Comparison of ENCODE assay signal across 8 cellular contexts in the genomic region with DNA sequence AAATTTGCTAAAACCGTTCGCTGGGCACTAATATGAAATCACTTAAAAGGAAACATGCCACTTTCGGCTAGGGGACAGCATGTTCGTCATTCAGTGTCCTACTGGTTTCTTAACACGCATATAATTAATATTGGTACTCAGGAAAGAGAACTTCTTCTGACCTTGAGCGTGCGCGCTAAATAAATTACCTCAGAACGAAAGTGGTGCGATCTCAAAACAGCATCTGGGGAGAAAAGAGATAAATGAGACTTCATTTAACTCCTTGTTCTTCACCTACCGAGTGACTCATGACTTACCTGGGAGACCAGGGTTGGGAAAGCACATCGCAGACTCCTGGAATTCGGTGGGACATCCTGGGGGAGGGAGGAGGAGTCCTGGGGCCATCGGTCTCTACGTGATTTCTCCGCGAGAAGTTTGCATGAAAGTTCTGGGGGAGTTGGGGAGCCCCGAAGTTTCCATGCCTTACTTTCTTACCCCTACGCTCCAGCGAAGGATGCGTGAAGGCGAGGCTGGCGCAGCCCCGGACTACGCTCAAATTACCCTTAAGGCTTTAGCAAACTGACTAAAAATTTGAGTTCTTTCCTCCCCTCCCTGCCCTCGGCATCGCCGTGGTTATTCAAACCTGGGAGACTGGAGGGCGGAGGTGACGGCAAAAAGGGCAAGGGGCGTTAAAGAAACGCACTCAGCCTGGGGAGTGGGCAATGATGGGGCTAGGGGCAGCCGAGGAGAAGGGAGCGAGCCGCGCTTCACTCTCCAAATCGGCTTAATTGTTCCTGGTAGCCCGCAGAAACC. TPM values are rescaled to one million over a fixed set of nuclear protein-coding genes. Genes with fewer than 3 reads are reported as not detected.
DNase-seq lines count a peak whose midpoint lies in the region; ATAC-seq and TF ChIP-seq lines count a peak whose summit lies in the region.

No MANE protein-coding gene starts in this region.

- ATAC-seq in HG02610 (IDR thresholded peaks at IDR 0.05; ENCODE audit: unreplicated experiment) (peak; percentile 25), GM19467 (IDR thresholded peaks at IDR 0.05; ENCODE audit: unreplicated experiment) (no peak), GM18873 (IDR thresholded peaks at IDR 0.05; ENCODE audit: low FRiP score, unreplicated experiment) (no peak)
- ATAC-seq in activated CD8-positive, alpha-beta T cell treated with anti-CD3 and anti-CD28 coated beads, Interleukin-2, amount 10 ng/mL, durations not matched to agents 7 days and 5 days, result no peak

- H3K27me3 ChIP-seq in right atrium auricular region, result no peaks in the 10 kb centered on the region
- H3K27me3 ChIP-seq in sigmoid colon, result no peaks in the 10 kb centered on the region

- no peak for TF ChIP-seq POLR2A in sigmoid colon (IDR thresholded peaks at IDR 0.05)

- no peaks in the 10 kb centered on the region for H3K9me3 Mint-ChIP-seq in activated CD8-positive, alpha-beta T cell treated with anti-CD3 and anti-CD28 coated beads, Interleukin-2, amount 10 ng/mL, durations not matched to agents 7 days and 5 days (ENCODE audit: insufficient read depth)

- TF ChIP-seq CTCF in right atrium auricular region (IDR thresholded peaks at IDR 0.05) (no peak), sigmoid colon (IDR thresholded peaks at IDR 0.05) (no peak)

- H3K4me1 Mint-ChIP-seq in activated CD8-positive, alpha-beta T cell treated with anti-CD3 and anti-CD28 coated beads, Interleukin-2, amount 10 ng/mL, durations not matched to agents 7 days and 5 days (ENCODE audit: low read depth), result peaks cover 21% of the 10 kb centered on the region

- POLR2A ChIA-PET in activated CD8-positive, alpha-beta T cell treated with anti-CD3 and anti-CD28 coated beads, Interleukin-2, amount 10 ng/mL, durations not matched to agents 7 days and 5 days (lab: Charles Lee), result no interaction called here

- H3K4me1 ChIP-seq in right atrium auricular region, result peaks cover 0 to 20% of the 10 kb centered on the region in 2 donors
- peaks cover 0 to 21% (median 10%) of the 10 kb centered on the region in 4 donors for H3K4me1 ChIP-seq in sigmoid colon

- peaks cover 60% of the 10 kb centered on the region for H3K27me3 Mint-ChIP-seq in activated CD8-positive, alpha-beta T cell treated with anti-CD3 and anti-CD28 coated beads, Interleukin-2, amount 10 ng/mL, durations not matched to agents 7 days and 5 days (ENCODE audit: low read depth)

- H3K27ac Mint-ChIP-seq in activated CD8-positive, alpha-beta T cell treated with anti-CD3 and anti-CD28 coated beads, Interleukin-2, amount 10 ng/mL, durations not matched to agents 7 days and 5 days, result no peak overlapping the region

- DNase-seq in DMS53 treated with DMSO at 0.1 percent for 48 hours (lab: John Stamatoyannopoulos, UW; ENCODE audit: unreplicated experiment) (peak; percentile 20), right atrium auricular region (ENCODE audit: low spot score) (no peak), sigmoid colon (no peak), NCI-H187 (lab: John Stamatoyannopoulos, UW) (no peak)
- DNase-seq in activated CD8-positive, alpha-beta T cell treated with anti-CD3 and anti-CD28 coated beads, Interleukin-2, amount 10 ng/mL, durations not matched to agents 7 days and 5 days, result no peak

- TF ChIP-seq EP300 in sigmoid colon (IDR thresholded peaks at IDR 0.05), result no peak

- H3K4me3 ChIP-seq in right atrium auricular region, result peak overlapping the region; percentile 52 to 60
- peak overlapping the region; percentile 46 to 71 (median 68) for H3K4me3 ChIP-seq in sigmoid colon

- H3K36me3 Mint-ChIP-seq in activated CD8-positive, alpha-beta T cell treated with anti-CD3 and anti-CD28 coated beads, Interleukin-2, amount 10 ng/mL, durations not matched to agents 7 days and 5 days (ENCODE audit: low read depth), result no peaks in the 10 kb centered on the region

- intact Hi-C loops in sigmoid colon (cut with DNase I), result loop anchor here (2.0 kb wide), 2 partner anchors 51 to 363 kb away; partner anchors contain the start of gene PRIM2

- H3K27ac ChIP-seq in right atrium auricular region (peak overlapping the region; percentile 20 to 28), sigmoid colon (peak overlapping the region; percentile 59 to 81 (median 78))

- CTCF ChIA-PET in activated CD8-positive, alpha-beta T cell treated with anti-CD3 and anti-CD28 coated beads, Interleukin-2, amount 10 ng/mL, durations not matched to agents 7 days and 5 days (lab: Charles Lee), result interaction anchor here (0.6 kb wide), 1 partner anchor 772 kb away, joined by 4 read pairs; no protein-coding TSS in a partner anchor

- no peaks in the 10 kb centered on the region for H3K9me3 ChIP-seq in right atrium auricular region
- H3K9me3 ChIP-seq in sigmoid colon, result no peaks in the 10 kb centered on the region

- H3K36me3 ChIP-seq in right atrium auricular region (no peaks in the 10 kb centered on the region), sigmoid colon (no peaks in the 10 kb centered on the region)

- WGBS in sigmoid colon, 2 donors, result 5 to 7% methylated on average over 38 of the region's 38 CpGs

- H3K4me3 Mint-ChIP-seq in activated CD8-positive, alpha-beta T cell treated with anti-CD3 and anti-CD28 coated beads, Interleukin-2, amount 10 ng/mL, durations not matched to agents 7 days and 5 days, result peak overlapping the region; percentile 75

RNA-seq across cellular contexts. Expression of gene BEND6, which starts 1.1 kb away (rescaled TPM):
- not detected for total RNA-seq in activated CD8-positive, alpha-beta T cell treated with anti-CD3 and anti-CD28 coated beads, Interleukin-2, amount 10 ng/mL, durations not matched to agents 7 days and 5 days
- 1 to 10 TPM in 1 of 2 donors, under 1 TPM in 1; 0.43 to 5.9 TPM for total RNA-seq in right atrium auricular region
- 1 to 10 TPM; 1.1 to 3.0 (median 1.7) TPM for total RNA-seq in sigmoid colon
- polyA plus RNA-seq in sigmoid colon, result under 1 TPM; under 0.01 to 0.34 (median 0.23) TPM
